In the genomic region with DNA sequence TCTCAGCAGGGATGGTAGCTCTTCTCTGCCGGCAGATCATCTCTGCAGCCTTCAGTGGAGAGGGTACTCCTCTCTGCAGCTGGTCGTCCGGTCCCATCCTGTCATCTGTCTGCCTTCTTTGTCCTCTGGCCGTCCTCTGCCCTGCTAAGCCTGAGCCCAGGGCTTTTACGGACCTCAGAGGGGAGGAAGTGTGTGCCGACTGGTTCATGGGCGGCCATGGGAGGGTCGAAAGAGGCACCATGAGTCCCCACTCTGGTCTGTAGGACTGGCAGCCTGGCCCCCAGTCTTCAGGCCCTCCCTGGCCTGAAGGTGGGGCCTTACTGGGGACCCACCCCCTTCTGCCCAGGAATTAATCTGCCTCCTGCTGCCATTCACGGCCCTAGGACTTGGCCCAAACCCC, we compare ENCODE assay signal across 9 cellular contexts. TPM values are rescaled to one million over a fixed set of nuclear protein-coding genes. Genes with fewer than 3 reads are reported as not detected.
"Had no signal": no experiment of that assay in that cellular context is flagged by ENCODE, and none has a peak within 500 bp of the region (broad histone marks: within the 10 kb centered on the region; RNA-seq: fewer than 3 reads in every experiment).

No MANE protein-coding gene starts in this region.

- H3K4me2 ChIP-seq: KMS-11 had no signal

- H3K9ac ChIP-seq: GM23248, KMS-11 had no signal

- H3K4me3 ChIP-seq: GM23248 had no signal

- H3K27ac ChIP-seq: GM23248, HL-60, KMS-11 had no signal

- DNase-seq: GM23248, GOT3, H9, HCEC 1CT, KBM-7 had no signal

- FAIRE-seq: HepG2 had no signal

- H2AFZ ChIP-seq: GM23248 had no signal

- ATAC-seq: HepG2 had no signal

RNA-seq across cellular contexts. Expression of a gene that starts 43.5 kb away (rescaled TPM):
- polyA plus RNA-seq: GM23248, IgD-negative memory B cell had no signal
